8 cellular contexts compared by ENCODE assay signal in the genomic region with DNA sequence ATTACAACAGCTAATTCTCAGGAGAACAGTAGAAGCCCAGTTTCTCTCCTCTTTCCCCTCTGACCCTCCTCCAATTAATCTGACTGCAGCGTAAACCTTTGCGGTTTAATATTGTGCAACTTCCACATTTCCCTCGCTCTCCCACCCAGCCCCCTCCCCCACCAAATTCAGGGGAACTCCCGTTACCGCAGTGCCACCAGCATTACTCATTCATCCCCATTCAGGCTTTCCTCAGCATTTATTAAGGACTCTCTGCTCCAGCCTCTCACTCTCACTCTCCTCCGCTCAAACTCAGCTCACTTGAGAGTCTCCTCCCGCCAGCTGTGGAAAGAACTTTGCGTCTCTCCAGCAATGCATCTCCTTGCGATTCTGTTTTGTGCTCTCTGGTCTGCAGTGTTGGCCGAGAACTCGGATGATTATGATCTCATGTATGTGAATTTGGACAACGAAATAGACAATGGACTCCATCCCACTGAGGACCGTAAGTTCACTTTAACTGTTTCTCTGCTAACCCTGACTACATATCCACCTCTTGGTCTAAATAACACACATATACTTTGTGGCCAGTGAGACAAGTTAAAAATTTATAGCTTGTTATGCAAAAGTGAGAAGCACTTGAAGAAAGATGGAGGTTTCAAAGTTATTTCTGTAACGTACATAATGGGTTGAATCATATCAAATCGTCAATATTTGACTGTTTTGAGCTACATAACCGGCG. TPM values are rescaled to one million over a fixed set of nuclear protein-coding genes. Genes with fewer than 3 reads are reported as not detected.
DNase-seq lines count a peak whose midpoint lies in the region; ATAC-seq and TF ChIP-seq lines count a peak whose summit lies in the region.

PTX3 (plus strand) TSS at position 268 of the 718 bp plus-strand sequence; CDS start at position 352, 84 bp downstream.

- no peak for TF ChIP-seq CTCF in activated CD8-positive, alpha-beta T cell treated with anti-CD3 and anti-CD28 coated beads for 36 hours (IDR thresholded peaks at IDR 0.05)
- no peak for TF ChIP-seq CTCF in osteoblast (IDR thresholded peaks at IDR 0.05; ENCODE audit: extremely low read depth, low read depth, low read length)

- H3K27ac Mint-ChIP-seq in activated CD8-positive, alpha-beta T cell treated with anti-CD3 and anti-CD28 coated beads for 36 hours: no peak within 1 kb of the TSS

- H3K36me3 ChIP-seq in osteoblast (ENCODE audit: insufficient read depth, low read length): peaks cover 46% of the 10 kb centered on the region

- H3K36me3 Mint-ChIP-seq in activated CD8-positive, alpha-beta T cell treated with anti-CD3 and anti-CD28 coated beads for 36 hours (ENCODE audit: low read depth): no peaks in the 10 kb centered on the region

- H3K4me1 ChIP-seq in osteoblast (ENCODE audit: insufficient read depth, low read length): peaks cover 23% of the 10 kb centered on the region

- H2AFZ ChIP-seq in osteoblast (ENCODE audit: low read length): peak within 1 kb of the TSS; percentile 35

- H3K27me3 ChIP-seq in osteoblast (ENCODE audit: insufficient read depth, low read length): no peaks in the 10 kb centered on the region

- ATAC-seq in HG03354 (IDR thresholded peaks at IDR 0.05; ENCODE audit: poor library complexity, severe bottlenecking, unreplicated experiment) (peak; percentile 29), GM19463 (IDR thresholded peaks at IDR 0.05; ENCODE audit: unreplicated experiment) (no peak)
- no peak for ATAC-seq in activated CD8-positive, alpha-beta T cell treated with anti-CD3 and anti-CD28 coated beads for 36 hours

- no peaks in the 10 kb centered on the region for H3K9me3 Mint-ChIP-seq in activated CD8-positive, alpha-beta T cell treated with anti-CD3 and anti-CD28 coated beads for 36 hours

- H3K4me2 ChIP-seq in osteoblast (ENCODE audit: insufficient read depth, low read length): peak within 1 kb of the TSS; percentile 91

- intact Hi-C loops in activated CD8-positive, alpha-beta T cell treated with anti-CD3 and anti-CD28 coated beads for 36 hours (cut with micrococcal nuclease): no loop called here

- H3K79me2 ChIP-seq in osteoblast (ENCODE audit: insufficient read depth, low read length): peaks cover 36% of the 10 kb centered on the region

- POLR2A ChIA-PET in activated CD8-positive, alpha-beta T cell treated with anti-CD3 and anti-CD28 coated beads for 36 hours (lab: Charles Lee): interaction anchor here (0.7 kb wide), 1 partner anchor 1630 kb away, joined by 3 read pairs; no protein-coding TSS in a partner anchor

- DNase-seq in AG20443 (ENCODE audit: low spot score) (peak; percentile 81), globus pallidus (ENCODE audit: low spot score) (peak; percentile 7), osteoblast (ENCODE audit: insufficient read length, low spot score, missing footprints) (peak; percentile 88)
- DNase-seq in activated CD8-positive, alpha-beta T cell treated with anti-CD3 and anti-CD28 coated beads for 36 hours: peak; percentile 16
- DNase-seq in activated effector memory CD4-positive, alpha-beta T cell treated with Interleukin-2 at 50 U/mL for 16 hours: no peak
- DNase-seq in activated CD8-positive, alpha-beta memory T cell treated with anti-CD3 and anti-CD28 coated beads, Interleukin-2, amount 50 U/mL, for 48 hours: no peak

- CTCF ChIA-PET in activated CD8-positive, alpha-beta T cell treated with anti-CD3 and anti-CD28 coated beads for 36 hours (lab: Charles Lee): interaction anchor here (1.3 kb wide), 1 partner anchor 96 kb away, joined by 5 read pairs; no protein-coding TSS in a partner anchor

- peaks cover 41% of the 10 kb centered on the region for H3K27me3 Mint-ChIP-seq in activated CD8-positive, alpha-beta T cell treated with anti-CD3 and anti-CD28 coated beads for 36 hours

- peaks cover 18% of the 10 kb centered on the region for H4K20me1 ChIP-seq in osteoblast (ENCODE audit: insufficient read depth, low read length)

- peaks cover 14% of the 10 kb centered on the region for H3K4me1 Mint-ChIP-seq in activated CD8-positive, alpha-beta T cell treated with anti-CD3 and anti-CD28 coated beads for 36 hours (ENCODE audit: low read depth)

- H3K4me3 ChIP-seq in osteoblast (ENCODE audit: insufficient read depth, low read length): peak within 1 kb of the TSS; percentile 88

- peak within 1 kb of the TSS; percentile 57 for H3K4me3 Mint-ChIP-seq in activated CD8-positive, alpha-beta T cell treated with anti-CD3 and anti-CD28 coated beads for 36 hours

- H3K9me3 ChIP-seq in osteoblast (ENCODE audit: low read depth, low read length): no peaks in the 10 kb centered on the region

- peak within 1 kb of the TSS; percentile 59 for H3K27ac ChIP-seq in osteoblast (ENCODE audit: low read depth, low read length)

RNA-seq across cellular contexts. Expression of gene PTX3, which starts in this region (rescaled TPM):
- total RNA-seq in activated CD8-positive, alpha-beta T cell treated with anti-CD3 and anti-CD28 coated beads for 36 hours: under 1 TPM in 1 of 2 experiments, not detected in 1; 0.27 TPM
- total RNA-seq in osteoblast: 537 and 689 TPM in 2 replicates

Comparison
In these comparisons a context has a peak if more than half of its experiments do, and no peak if none do; other contexts are left out.
1. RNA of gene PTX3 (total RNA-seq): 537 to 689 TPM in osteoblast; 0.27 TPM in activated CD8-positive, alpha-beta T cell treated with anti-CD3 and anti-CD28 coated beads for 36 hours; every median in the first group is over 100 times any median in the second.
2. Peak in DNase-seq in activated CD8-positive, alpha-beta T cell treated with anti-CD3 and anti-CD28 coated beads for 36 hours; RNA of the gene not detected or under 1 TPM.
3. DNase-seq: peak in AG20443 (single experiment), globus pallidus (single experiment) and osteoblast (single experiment); none in activated effector memory CD4-positive, alpha-beta T cell treated with Interleukin-2 at 50 U/mL for 16 hours (single experiment) and activated CD8-positive, alpha-beta memory T cell treated with anti-CD3 and anti-CD28 coated beads, Interleukin-2, amount 50 U/mL, for 48 hours (single experiment).